24 cellular contexts compared by ENCODE assay signal in the genomic region with DNA sequence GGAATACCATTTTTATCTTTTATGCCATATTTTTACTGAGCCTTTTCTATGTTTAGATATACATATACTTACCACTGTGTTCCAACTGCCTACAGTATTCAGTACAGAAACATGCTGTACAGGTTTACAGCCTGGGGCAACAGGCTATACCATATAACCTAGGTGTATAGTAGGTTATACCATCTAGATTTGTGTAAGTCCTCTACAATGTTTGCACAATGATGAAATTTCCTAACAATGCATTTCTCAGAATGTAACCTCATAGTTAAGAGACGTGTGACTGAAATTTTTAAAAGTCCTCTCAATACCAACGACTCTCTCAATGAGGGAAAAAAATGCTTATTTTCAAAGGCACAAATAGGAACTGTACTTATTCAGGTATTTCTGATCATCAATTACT. TPM values are rescaled to one million over a fixed set of nuclear protein-coding genes. Genes with fewer than 3 reads are reported as not detected.
DNase-seq lines count a peak whose midpoint lies in the region; ATAC-seq, FAIRE-seq and TF ChIP-seq lines count a peak whose summit lies in the region.
"Had no signal": no experiment of that assay in that cellular context is flagged by ENCODE, and none has a peak within 500 bp of the region (broad histone marks: within the 10 kb centered on the region; RNA-seq: fewer than 3 reads in every experiment).

No MANE protein-coding gene starts in this region.

- H4K8ac ChIP-seq in mesenchymal stem cell (ENCODE audit: low read length), result no peak overlapping the region

- CTCF ChIA-PET in K562 (lab: Yijun Ruan, JAX; ENCODE audit: low intra/inter-chr PET ratio), result interaction anchor here (1.1 kb wide), 1 partner anchor 21 kb away, joined by 3 read pairs; a partner anchor contains a TSS
- CTCF ChIA-PET in HepG2 (lab: Yijun Ruan, JAX; ENCODE audit: low intra/inter-chr PET ratio, low total read pairs), result no interaction called here
- CTCF ChIA-PET in CD8-positive, alpha-beta memory T cell (lab: Charles Lee), result interaction anchor here (1.5 to 2.0 kb wide), 5 partner anchors 17 to 442 kb away, joined by 4 to 13 read pairs (median 6); a partner anchor contains a TSS
- CTCF ChIA-PET in OCI-LY7 (lab: Charles Lee; ENCODE audit: unreplicated experiment), result interaction anchor here (0.6 to 1.1 kb wide), 2 partner anchors 22 to 333 kb away, joined by 3 to 4 read pairs; a partner anchor contains a TSS

- no peak overlapping the region for H2BK15ac ChIP-seq in mesenchymal stem cell (ENCODE audit: low read depth, poor library complexity, severe bottlenecking)

- TF ChIP-seq CTCF in D721Med (IDR thresholded peaks at IDR 0.05; ENCODE audit: insufficient read depth, missing control alignments) (no peak), K562 (IDR thresholded peaks at IDR 0.05 in 2 of 3, conservative IDR thresholded peaks at IDR 0.05 in 1 of 3; ENCODE audit: insufficient read depth in 2 of 3, low read depth in 1 of 3, low read length in 3 of 3) (no peak), HepG2 (CRISPR knock-in tag; IDR thresholded peaks at IDR 0.05) (no peak), OCI-LY7 (conservative IDR thresholded peaks at IDR 0.05; ENCODE audit: low read length) (no peak)

- H3K9me3 Mint-ChIP-seq in CD8-positive, alpha-beta memory T cell, result no peaks in the 10 kb centered on the region
- H3K9me3 Mint-ChIP-seq: IgD-negative memory B cell, T-cell had no signal

- FAIRE-seq in D721Med (lab: Jason Lieb, UNC), result peak; percentile 90
- FAIRE-seq in K562 (lab: Jason Lieb, UNC), result no peak
- no peak for FAIRE-seq in HepG2 (lab: Jason Lieb, UNC)
- FAIRE-seq: G401.6, GM12878 had no signal

- no peak overlapping the region for H2BK5ac ChIP-seq in mesenchymal stem cell (ENCODE audit: low read depth, low read length, poor library complexity, severe bottlenecking)

- H3K4me3 Mint-ChIP-seq in CD8-positive, alpha-beta memory T cell, result no peak overlapping the region
- H3K4me3 Mint-ChIP-seq: CD14-positive monocyte, IgD-negative memory B cell, T-cell had no signal

- no peak overlapping the region for H2AK5ac ChIP-seq in mesenchymal stem cell (ENCODE audit: low read length, severe bottlenecking)

- peaks cover 59% of the 10 kb centered on the region; the same call in 2 of the 3 replicates for H3K36me3 ChIP-seq in K562 (ENCODE audit: control insufficient read depth, insufficient read depth, low read length)
- H3K36me3 ChIP-seq in HepG2 (replicated peaks in 1 of 2; ENCODE audit: control insufficient read depth in 1 of 2, insufficient read depth in 2 of 2, low read length in 2 of 2), result peaks cover 1 to 31% of the 10 kb centered on the region in 2 experiments; a peak in 4 of 5 replicates
- peaks cover 5% of the 10 kb centered on the region for H3K36me3 ChIP-seq in CD8-positive, alpha-beta memory T cell (ENCODE audit: insufficient read depth, low read length)
- H3K36me3 ChIP-seq in mesenchymal stem cell (ENCODE audit: control insufficient read depth in 1 of 2, insufficient read depth in 2 of 2, low read depth in 1 of 2, low read length in 2 of 2), result peaks cover 4 to 23% of the 10 kb centered on the region in 2 experiments
- peaks cover 76% of the 10 kb centered on the region for H3K36me3 ChIP-seq in OCI-LY7 (ENCODE audit: insufficient read depth, low read length)

- H3K4me3 ChIP-seq in K562 (no peak overlapping the region), HepG2 (replicated peaks in 1 of 3; ENCODE audit: insufficient read depth in 1 of 3, low read depth in 2 of 3, low read length in 3 of 3) (no peak overlapping the region), mesenchymal stem cell (ENCODE audit: insufficient read depth in 1 of 2, low read depth in 1 of 2, low read length in 2 of 2) (no peak overlapping the region), OCI-LY7 (ENCODE audit: low read depth, low read length, poor library complexity, severe bottlenecking) (no peak overlapping the region)
- no peak overlapping the region for H3K4me3 ChIP-seq in CD8-positive, alpha-beta memory T cell (ENCODE audit: low read length)
- H3K4me3 ChIP-seq: GM12878, HAP-1, SJCRH30 had no signal

- H3K9ac ChIP-seq in K562 (ENCODE audit: insufficient read depth in 1 of 2, low read depth in 2 of 2, low read length in 2 of 2), result no peak overlapping the region
- H3K9ac ChIP-seq in HepG2 (ENCODE audit: insufficient read depth, low read depth, low read length), result no peak overlapping the region
- H3K9ac ChIP-seq in mesenchymal stem cell (ENCODE audit: low read length), result no peak overlapping the region

- peaks cover 0 to 23% (median 3%) of the 10 kb centered on the region in 3 donors for H3K36me3 Mint-ChIP-seq in CD8-positive, alpha-beta memory T cell

- H3K23ac ChIP-seq in mesenchymal stem cell (ENCODE audit: low read length in 2 of 2), result no peak overlapping the region

- no peak overlapping the region for H3K4ac ChIP-seq in mesenchymal stem cell (ENCODE audit: low read depth in 1 of 2, low read length in 2 of 2)

- POLR2A ChIA-PET in K562 (lab: Yijun Ruan, JAX), result interaction anchor here (0.7 to 1.7 kb wide), 4 partner anchors 13 to 352 kb away, joined by 3 to 8 read pairs (median 4); a partner anchor contains a TSS
- POLR2A ChIA-PET in HepG2 (lab: Yijun Ruan, JAX), result interaction anchor here (1.8 kb wide), 1 partner anchor 21 kb away, joined by 13 read pairs; a partner anchor contains a TSS
- POLR2A ChIA-PET in CD8-positive, alpha-beta memory T cell (lab: Charles Lee), result interaction anchor here (1.4 kb wide), 1 partner anchor 22 kb away, joined by 4 read pairs; a partner anchor contains a TSS
- POLR2A ChIA-PET in OCI-LY7 (lab: Charles Lee), result interaction anchor here (0.8 to 1.9 kb wide), 2 partner anchors 8 to 21 kb away, joined by 4 to 6 read pairs; a partner anchor contains a TSS

- TF ChIP-seq RAD21 in K562 (CRISPR knock-in tag; conservative IDR thresholded peaks at IDR 0.05 in 1 of 2, IDR thresholded peaks at IDR 0.05 in 1 of 2), result no peak
- TF ChIP-seq RAD21 in HepG2 (CRISPR knock-in tag; IDR thresholded peaks at IDR 0.05), result no peak

- DNase-seq in D721Med (ENCODE audit: insufficient read length, low spot score), result no peak
- DNase-seq in NCI-H69 (lab: John Stamatoyannopoulos, UW), result peak; percentile 14
- no peak for DNase-seq in K562 (ENCODE audit: extremely low read depth in 1 of 4, low spot score in 3 of 4)
- DNase-seq in HepG2 (ENCODE audit: low spot score), result peak; percentile 21
- no peak for DNase-seq in CD8-positive, alpha-beta memory T cell
- no peak for DNase-seq in mesenchymal stem cell
- DNase-seq in OCI-LY7 (ENCODE audit: low spot score), result no peak
- DNase-seq in NCI-H2196 (lab: John Stamatoyannopoulos, UW; ENCODE audit: unreplicated experiment), result no peak
- DNase-seq: BE2C, GOT3, NCI-H1092 treated with DMSO at 0.1 percent for 48 hours, NCI-H1436, NCI-H187, NCI-H446 treated with DMSO at 0.1 percent for 48 hours, NCI-H526, SJCRH30, T-cell had no signal

- H3K27ac ChIP-seq in K562 (ENCODE audit: extremely low read depth, low read depth, low read length) (no peak overlapping the region), HepG2 (ENCODE audit: extremely low read length, insufficient read depth, low read length) (no peak overlapping the region), mesenchymal stem cell (ENCODE audit: low read length, poor library complexity, severe bottlenecking) (no peak overlapping the region), OCI-LY7 (ENCODE audit: low read depth, low read length, poor library complexity, severe bottlenecking) (no peak overlapping the region)
- no peak overlapping the region for H3K27ac ChIP-seq in CD8-positive, alpha-beta memory T cell (ENCODE audit: low read depth, low read length)
- H3K27ac ChIP-seq: SJCRH30 had no signal

- 30% methylated on average over 2 of the region's 2 CpGs for whole genome bisulfite sequencing in K562 (ENCODE audit: insufficient coverage, low coverage, missing lambda C conversion rate)
- WGBS in HepG2 (ENCODE audit: low lambda C conversion rate), result 51% methylated on average over 2 of the region's 2 CpGs
- no CpG with 5 or more reads among the region's 2 CpGs for WGBS in mesenchymal stem cell

- H3K4me2 ChIP-seq in K562 (ENCODE audit: insufficient read depth, low read length), result no peak overlapping the region
- H3K4me2 ChIP-seq in HepG2 (ENCODE audit: low read depth, low read length), result no peak overlapping the region
- no peak overlapping the region for H3K4me2 ChIP-seq in mesenchymal stem cell (ENCODE audit: low read length, poor library complexity, severe bottlenecking)
- no peak overlapping the region for H3K4me2 ChIP-seq in OCI-LY7 (ENCODE audit: low read length)

- H3K79me1 ChIP-seq in mesenchymal stem cell (replicated peaks; ENCODE audit: low read length, poor library complexity, severe bottlenecking), result peaks cover 9% of the 10 kb centered on the region

- ATAC-seq in K562, result peak; percentile 61
- peak; percentile 38 for ATAC-seq in HepG2
- ATAC-seq: GM12878, Right ventricle myocardium inferior, SK-N-SH treated with all-trans-retinoic acid at 6 μM for 48 hours, T-cell had no signal

- H3K27me3 Mint-ChIP-seq in CD8-positive, alpha-beta memory T cell, result no peaks in the 10 kb centered on the region
- H3K27me3 Mint-ChIP-seq: IgD-negative memory B cell, T-cell had no signal

- H2BK120ac ChIP-seq in mesenchymal stem cell (ENCODE audit: low read depth, low read length), result no peak overlapping the region

- H4K91ac ChIP-seq in mesenchymal stem cell (ENCODE audit: low read length), result no peak overlapping the region

- no peak overlapping the region for H3K18ac ChIP-seq in mesenchymal stem cell (ENCODE audit: low read depth in 1 of 2, low read length in 2 of 2)

- H4K20me1 ChIP-seq in K562 (replicated peaks; ENCODE audit: control insufficient read depth, insufficient read depth, low read length) (no peaks in the 10 kb centered on the region), HepG2 (ENCODE audit: insufficient read depth, low read length) (no peaks in the 10 kb centered on the region), OCI-LY7 (ENCODE audit: insufficient read depth, low read length) (0 out of 2 replicates have a peak, but pooled peaks cover 4% of the 10 kb centered on the region)

- H3K4me1 ChIP-seq in K562 (replicated peaks in 1 of 2; ENCODE audit: control insufficient read depth in 2 of 2, insufficient read depth in 2 of 2, low read length in 2 of 2), result no peaks in the 10 kb centered on the region
- H3K4me1 ChIP-seq in HepG2 (ENCODE audit: insufficient read depth, low read length), result peaks cover 10% of the 10 kb centered on the region
- H3K4me1 ChIP-seq in CD8-positive, alpha-beta memory T cell (ENCODE audit: insufficient read depth, low read length), result no peaks in the 10 kb centered on the region
- H3K4me1 ChIP-seq in mesenchymal stem cell (ENCODE audit: control insufficient read depth, insufficient read depth, low read depth, low read length), result no peaks in the 10 kb centered on the region
- H3K4me1 ChIP-seq in OCI-LY7 (ENCODE audit: insufficient read depth, low read length, poor library complexity, severe bottlenecking), result no peaks in the 10 kb centered on the region
- H3K4me1 ChIP-seq: BE2C, HAP-1 had no signal

- H3K9me1 ChIP-seq in K562 (ENCODE audit: control insufficient read depth, insufficient read depth, low read length), result no peaks in the 10 kb centered on the region

- H3K79me2 ChIP-seq in K562 (ENCODE audit: control insufficient read depth, insufficient read depth, low read length) (no peaks in the 10 kb centered on the region), HepG2 (ENCODE audit: insufficient read depth, low read length) (no peaks in the 10 kb centered on the region), OCI-LY7 (ENCODE audit: insufficient read depth, low read depth, low read length) (peaks cover 4% of the 10 kb centered on the region; the same call in 1 of the 2 replicates)

- H3K27me3 ChIP-seq in K562 (ENCODE audit: control insufficient read depth in 2 of 2, insufficient read depth in 2 of 2, low read length in 2 of 2) (no peaks in the 10 kb centered on the region), HepG2 (ENCODE audit: control insufficient read depth in 1 of 2, insufficient read depth in 2 of 2, low read length in 2 of 2) (no peaks in the 10 kb centered on the region), mesenchymal stem cell (ENCODE audit: control insufficient read depth in 1 of 2, insufficient read depth in 1 of 2, low read length in 2 of 2) (no peaks in the 10 kb centered on the region)
- H3K27me3 ChIP-seq in CD8-positive, alpha-beta memory T cell (ENCODE audit: insufficient read depth, low read length, poor library complexity, severe bottlenecking), result no peaks in the 10 kb centered on the region
- H3K27me3 ChIP-seq: BE2C, SJCRH30 had no signal

- H2AFZ ChIP-seq in K562 (ENCODE audit: low read depth, low read length), result no peak overlapping the region
- H2AFZ ChIP-seq in HepG2 (ENCODE audit: low read length), result no peak overlapping the region
- no peak overlapping the region for H2AFZ ChIP-seq in mesenchymal stem cell (ENCODE audit: low read depth, low read length)
- no peak overlapping the region for H2AFZ ChIP-seq in OCI-LY7 (ENCODE audit: low read length)

- H3K14ac ChIP-seq in mesenchymal stem cell (ENCODE audit: low read length in 2 of 2), result no peak overlapping the region

- H3K9me3 ChIP-seq in K562 (replicated peaks; ENCODE audit: control insufficient read depth, insufficient read depth, low read depth, low read length), result no peaks in the 10 kb centered on the region
- no peaks in the 10 kb centered on the region for H3K9me3 ChIP-seq in HepG2 (ENCODE audit: low read length)
- no peaks in the 10 kb centered on the region for H3K9me3 ChIP-seq in CD8-positive, alpha-beta memory T cell (ENCODE audit: low read length)
- H3K9me3 ChIP-seq in mesenchymal stem cell (ENCODE audit: control insufficient read depth, low read length), result no peaks in the 10 kb centered on the region
- H3K9me3 ChIP-seq in OCI-LY7 (ENCODE audit: low read length), result no peaks in the 10 kb centered on the region
- H3K9me3 ChIP-seq: BE2C, HAP-1, SJCRH30 had no signal

- intact Hi-C loops in K562 (cut with micrococcal nuclease) (loop anchor here (2.0 to 5.0 kb wide), 2 partner anchors 277 to 331 kb away; no protein-coding TSS in a partner anchor), HepG2 (cut with micrococcal nuclease; ENCODE audit: unreplicated experiment) (loop anchor here (2.0 kb wide), 1 partner anchor 333 kb away; no protein-coding TSS in a partner anchor), OCI-LY7 (cut with micrococcal nuclease; ENCODE audit: unreplicated experiment) (loop anchor here (5.0 kb wide), 1 partner anchor 444 kb away; no protein-coding TSS in a partner anchor)

- peaks cover 0 to 3% (median 3%) of the 10 kb centered on the region in 3 donors for H3K4me1 Mint-ChIP-seq in CD8-positive, alpha-beta memory T cell
- H3K4me1 Mint-ChIP-seq: CD14-positive monocyte had no signal

- TF ChIP-seq POLR2A in K562 (conservative IDR thresholded peaks at IDR 0.05) (no peak), HepG2 (IDR thresholded peaks at IDR 0.05; ENCODE audit: insufficient read depth in 1 of 2, low read depth in 2 of 2, low read length in 2 of 2) (no peak)

- no peak overlapping the region for H2BK12ac ChIP-seq in mesenchymal stem cell (ENCODE audit: low read length in 2 of 2)

- TF ChIP-seq EP300 in K562 (IDR thresholded peaks at IDR 0.05; ENCODE audit: low read length) (no peak), HepG2 (IDR thresholded peaks at IDR 0.05; ENCODE audit: low read depth in 2 of 2, low read length in 2 of 2) (no peak), HepG2 (CRISPR knock-in tag; IDR thresholded peaks at IDR 0.05; ENCODE audit: borderline replicate concordance) (no peak)

- no peak overlapping the region for H3K27ac Mint-ChIP-seq in CD8-positive, alpha-beta memory T cell
- H3K27ac Mint-ChIP-seq: IgD-negative memory B cell, T-cell had no signal

- in situ Hi-C loops in K562 (cut with MboI) (no loop called here), HepG2 (cut with HindIII; ENCODE audit: extremely low pct_ligation_motif_present, low pct_unique_long_range_greater_than_20kb) (no loop called here)

- H3K9me2 ChIP-seq in OCI-LY7 (ENCODE audit: insufficient read depth, low read length), result no peaks in the 10 kb centered on the region

- BruUV-seq in K562 (replicated peaks; lab: Mats Ljungman, UMichigan) (no TSS peak), HepG2 (replicated peaks; lab: Mats Ljungman, UMichigan) (no TSS peak), OCI-LY7 (replicated peaks; lab: Mats Ljungman, UMichigan) (no TSS peak)

RNA-seq across cellular contexts. Expression of a gene that starts 21.7 kb away (rescaled TPM):
- total RNA-seq in K562 (2011; cell fraction: chromatin; rRNA removed; ENCODE audit: low replicate concordance), result 77.2 and 123 TPM in 2 replicates
- 32.5 and 36.2 TPM in 2 replicates for total RNA-seq in K562 (2011; cell fraction: nucleolus; rRNA removed)
- total RNA-seq in K562 (2011; cell fraction: nucleoplasm; rRNA removed), result 45.5 and 66.6 TPM in 2 replicates
- 27.3 and 33.8 TPM in 2 replicates for total RNA-seq in K562 (2014; rRNA removed)
- total RNA-seq in K562 (2014; rRNA removed; fragmentation: Illumina TruSeq; extraction: Trizol), result 41.8 and 45.2 TPM in 2 replicates
- total RNA-seq in K562 (2015; rRNA removed; fragmentation: Illumina TruSeq; extraction: Trizol), result 34.3 and 38.9 TPM in 2 replicates
- total RNA-seq in K562 (2021), result 38.0 and 40.4 TPM in 2 replicates
- polyA plus RNA-seq in K562 (2011; rRNA removed), result 66.4 and 68.4 TPM in 2 replicates
- polyA plus RNA-seq in K562 (2011; cell fraction: cytosol; rRNA removed), result 29.8 and 33.2 TPM in 2 replicates
- 36.3 and 41.0 TPM in 2 replicates for polyA plus RNA-seq in K562 (2011; cell fraction: nucleus; rRNA removed)
- polyA plus RNA-seq in K562 (2012), result 29.0 and 29.7 TPM in 2 replicates
- polyA plus RNA-seq in K562 (2014; fragmentation: Illumina TruSeq; extraction: Trizol), result 42.8 and 51.2 TPM in 2 replicates
- 10 to 100 TPM; 36.5 to 57.0 TPM for polyA plus RNA-seq in K562 (2014; fragmentation: Nextera tagmentation; extraction: Ambion mirVana)
- 29.8 and 33.3 TPM in 2 replicates for polyA plus RNA-seq in K562 (2014; rRNA removed)
- 98.6 and 113 TPM in 2 replicates for polyA minus RNA-seq in K562 (2011; rRNA and poly(A)+ RNA removed)
- polyA minus RNA-seq in K562 (2011; cell fraction: cytosol; rRNA and poly(A)+ RNA removed), result 39.9 and 52.7 TPM in 2 replicates
- polyA minus RNA-seq in K562 (2011; cell fraction: nucleus; rRNA and poly(A)+ RNA removed), result 37.4 and 74.0 TPM in 2 replicates
- 22.4 and 32.7 TPM in 2 replicates for total RNA-seq in HepG2 (2016; rRNA removed; fragmentation: Illumina TruSeq; extraction: Trizol)
- total RNA-seq in HepG2 (2016; cell fraction: cytosol; rRNA removed; fragmentation: Illumina TruSeq; extraction: Trizol; ENCODE audit: low read depth), result 4.2 and 4.8 TPM in 2 replicates
- 22.1 and 34.0 TPM in 2 replicates for total RNA-seq in HepG2 (2016; cell fraction: insoluble cytoplasmic fraction; rRNA removed; fragmentation: Illumina TruSeq; extraction: Trizol)
- 9.9 and 11.3 TPM in 2 replicates for total RNA-seq in HepG2 (2016; cell fraction: membrane; rRNA removed; fragmentation: Illumina TruSeq; extraction: Trizol)
- total RNA-seq in HepG2 (2016; cell fraction: nucleus; rRNA removed; fragmentation: Illumina TruSeq; extraction: Trizol), result 27.1 and 30.4 TPM in 2 replicates
- polyA plus RNA-seq in HepG2 (2011; rRNA removed), result 14.5 and 18.3 TPM in 2 replicates
- polyA plus RNA-seq in HepG2 (2011; cell fraction: cytosol; rRNA removed), result 6.5 and 9.6 TPM in 2 replicates
- polyA plus RNA-seq in HepG2 (2011; cell fraction: nucleus; rRNA removed), result 8.0 and 8.8 TPM in 2 replicates
- polyA plus RNA-seq in HepG2 (2012), result 7.8 and 9.4 TPM in 2 replicates
- polyA plus RNA-seq in HepG2 (2016; cell fraction: cytosol; fragmentation: Illumina TruSeq; extraction: Trizol; ENCODE audit: low read depth), result 1.9 and 2.2 TPM in 2 replicates
- 22.8 and 24.8 TPM in 2 replicates for polyA plus RNA-seq in HepG2 (2016; cell fraction: insoluble cytoplasmic fraction; fragmentation: Illumina TruSeq; extraction: Trizol; ENCODE audit: low read depth)
- 3.1 and 5.2 TPM in 2 replicates for polyA plus RNA-seq in HepG2 (2016; cell fraction: membrane; fragmentation: Illumina TruSeq; extraction: Trizol; ENCODE audit: low read depth)
- 19.1 and 23.2 TPM in 2 replicates for polyA plus RNA-seq in HepG2 (2016; cell fraction: nucleus; fragmentation: Illumina TruSeq; extraction: Trizol; ENCODE audit: insufficient read depth, low read depth)
- 67.0 and 299 TPM in 2 replicates for polyA minus RNA-seq in HepG2 (2011; rRNA and poly(A)+ RNA removed; ENCODE audit: low replicate concordance)
- polyA minus RNA-seq in HepG2 (2011; cell fraction: cytosol; rRNA and poly(A)+ RNA removed), result 12.7 and 18.3 TPM in 2 replicates
- 64.6 and 68.3 TPM in 2 replicates for polyA minus RNA-seq in HepG2 (2011; cell fraction: nucleus; rRNA and poly(A)+ RNA removed)
- total RNA-seq in CD8-positive, alpha-beta memory T cell, result 10 to 100 TPM; 35.2 to 36.0 TPM
- polyA plus RNA-seq in CD8-positive, alpha-beta memory T cell, result 11.5 TPM
- 7.6 TPM for polyA plus RNA-seq in mesenchymal stem cell (2013, experiment 1 of 2)
- 7.1 TPM for polyA plus RNA-seq in mesenchymal stem cell (2013, experiment 2 of 2)
- total RNA-seq in OCI-LY7 (2014; rRNA removed; shearing (Covaris generic)), result 16.7 and 17.8 TPM in 2 replicates
- 25.5 and 25.8 TPM in 2 replicates for total RNA-seq in OCI-LY7 (2022)

RNA-seq across cellular contexts. Expression of a gene that starts 21.9 kb away (rescaled TPM):
- total RNA-seq in K562 (2011; cell fraction: chromatin; rRNA removed; ENCODE audit: low replicate concordance), result 43.6 and 104 TPM in 2 replicates
- 28.5 and 36.7 TPM in 2 replicates for total RNA-seq in K562 (2011; cell fraction: nucleolus; rRNA removed)
- 41.9 and 52.9 TPM in 2 replicates for total RNA-seq in K562 (2011; cell fraction: nucleoplasm; rRNA removed)
- total RNA-seq in K562 (2014; rRNA removed), result 49.1 and 57.4 TPM in 2 replicates
- total RNA-seq in K562 (2014; rRNA removed; fragmentation: Illumina TruSeq; extraction: Trizol), result 63.2 and 71.8 TPM in 2 replicates
- 49.2 and 57.7 TPM in 2 replicates for total RNA-seq in K562 (2015; rRNA removed; fragmentation: Illumina TruSeq; extraction: Trizol)
- total RNA-seq in K562 (2021), result 64.3 and 74.4 TPM in 2 replicates
- 66.2 and 86.2 TPM in 2 replicates for polyA plus RNA-seq in K562 (2011; rRNA removed)
- polyA plus RNA-seq in K562 (2011; cell fraction: cytosol; rRNA removed), result 53.2 and 54.9 TPM in 2 replicates
- 96.4 and 104 TPM in 2 replicates for polyA plus RNA-seq in K562 (2011; cell fraction: nucleus; rRNA removed)
- polyA plus RNA-seq in K562 (2012), result 42.5 and 55.4 TPM in 2 replicates
- 70.5 and 81.0 TPM in 2 replicates for polyA plus RNA-seq in K562 (2014; fragmentation: Illumina TruSeq; extraction: Trizol)
- polyA plus RNA-seq in K562 (2014; fragmentation: Nextera tagmentation; extraction: Ambion mirVana), result 10 to 100 TPM; 38.3 to 66.7 TPM
- polyA plus RNA-seq in K562 (2014; rRNA removed), result 42.9 and 48.6 TPM in 2 replicates
- polyA minus RNA-seq in K562 (2011; rRNA and poly(A)+ RNA removed), result 116 and 121 TPM in 2 replicates
- polyA minus RNA-seq in K562 (2011; cell fraction: cytosol; rRNA and poly(A)+ RNA removed), result 30.4 and 53.4 TPM in 2 replicates
- 49.1 and 71.4 TPM in 2 replicates for polyA minus RNA-seq in K562 (2011; cell fraction: nucleus; rRNA and poly(A)+ RNA removed)
- total RNA-seq in HepG2 (2016; rRNA removed; fragmentation: Illumina TruSeq; extraction: Trizol), result 32.8 and 43.1 TPM in 2 replicates
- 9.8 and 9.9 TPM in 2 replicates for total RNA-seq in HepG2 (2016; cell fraction: cytosol; rRNA removed; fragmentation: Illumina TruSeq; extraction: Trizol; ENCODE audit: low read depth)
- total RNA-seq in HepG2 (2016; cell fraction: insoluble cytoplasmic fraction; rRNA removed; fragmentation: Illumina TruSeq; extraction: Trizol), result 31.2 and 42.3 TPM in 2 replicates
- total RNA-seq in HepG2 (2016; cell fraction: membrane; rRNA removed; fragmentation: Illumina TruSeq; extraction: Trizol), result 14.6 and 16.2 TPM in 2 replicates
- 25.2 and 27.3 TPM in 2 replicates for total RNA-seq in HepG2 (2016; cell fraction: nucleus; rRNA removed; fragmentation: Illumina TruSeq; extraction: Trizol)
- 7.1 and 10.4 TPM in 2 replicates for polyA plus RNA-seq in HepG2 (2011; rRNA removed)
- 5.6 and 6.1 TPM in 2 replicates for polyA plus RNA-seq in HepG2 (2011; cell fraction: cytosol; rRNA removed)
- 3.2 and 6.0 TPM in 2 replicates for polyA plus RNA-seq in HepG2 (2011; cell fraction: nucleus; rRNA removed)
- polyA plus RNA-seq in HepG2 (2012), result 5.1 and 6.2 TPM in 2 replicates
- 1.0 and 1.2 TPM in 2 replicates for polyA plus RNA-seq in HepG2 (2016; cell fraction: cytosol; fragmentation: Illumina TruSeq; extraction: Trizol; ENCODE audit: low read depth)
- polyA plus RNA-seq in HepG2 (2016; cell fraction: insoluble cytoplasmic fraction; fragmentation: Illumina TruSeq; extraction: Trizol; ENCODE audit: low read depth), result 30.8 and 31.0 TPM in 2 replicates
- 2.9 and 3.6 TPM in 2 replicates for polyA plus RNA-seq in HepG2 (2016; cell fraction: membrane; fragmentation: Illumina TruSeq; extraction: Trizol; ENCODE audit: low read depth)
- 15.1 and 18.2 TPM in 2 replicates for polyA plus RNA-seq in HepG2 (2016; cell fraction: nucleus; fragmentation: Illumina TruSeq; extraction: Trizol; ENCODE audit: insufficient read depth, low read depth)
- polyA minus RNA-seq in HepG2 (2011; rRNA and poly(A)+ RNA removed; ENCODE audit: low replicate concordance), result 17.8 and 144 TPM in 2 replicates
- 7.4 and 11.3 TPM in 2 replicates for polyA minus RNA-seq in HepG2 (2011; cell fraction: cytosol; rRNA and poly(A)+ RNA removed)
- 13.7 and 18.0 TPM in 2 replicates for polyA minus RNA-seq in HepG2 (2011; cell fraction: nucleus; rRNA and poly(A)+ RNA removed)
- 10 to 100 TPM; 85.0 to 86.9 TPM for total RNA-seq in CD8-positive, alpha-beta memory T cell
- polyA plus RNA-seq in CD8-positive, alpha-beta memory T cell, result 0.23 TPM
- polyA plus RNA-seq in mesenchymal stem cell (2013, experiment 1 of 2), result 5.2 TPM
- polyA plus RNA-seq in mesenchymal stem cell (2013, experiment 2 of 2), result 4.1 TPM
- 64.4 and 71.5 TPM in 2 replicates for total RNA-seq in OCI-LY7 (2014; rRNA removed; shearing (Covaris generic))
- total RNA-seq in OCI-LY7 (2022), result 61.4 and 61.7 TPM in 2 replicates
- polyA plus RNA-seq: CD14-positive monocyte had no signal

Comparison
In these comparisons a context has a peak if more than half of its experiments do, and no peak if none do; other contexts are left out.
1. DNase-seq: peak in NCI-H69 (single experiment) and HepG2 (single experiment); none in D721Med (single experiment), K562 (0 of 4), CD8-positive, alpha-beta memory T cell (0 of 5), mesenchymal stem cell (single experiment), OCI-LY7 (single experiment) and NCI-H2196 (single experiment).